Comparison of ENCODE assay signal across 8 cellular contexts in the genomic region with DNA sequence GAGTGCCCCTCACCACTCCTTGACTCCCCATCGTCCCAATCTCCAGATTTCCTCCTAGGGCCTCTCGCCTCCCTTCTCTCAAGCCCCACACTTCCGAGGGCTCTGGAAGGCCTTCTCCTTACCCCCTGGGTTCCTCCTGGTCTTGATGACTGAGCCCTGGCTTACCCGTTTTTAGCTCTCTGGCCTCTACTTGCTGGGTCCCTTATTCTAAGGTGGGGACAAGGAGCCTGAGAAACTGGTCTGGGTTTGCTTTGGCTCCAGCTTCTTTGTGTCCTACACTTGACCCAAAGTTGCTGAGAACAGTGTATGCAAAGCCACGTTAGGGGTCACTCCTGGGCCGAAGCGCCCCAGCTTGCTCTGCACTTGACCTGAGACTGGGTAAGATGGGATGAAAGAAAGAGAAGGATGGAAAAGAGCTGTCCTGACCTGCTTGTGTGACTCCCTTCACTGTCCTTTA. TPM values are rescaled to one million over a fixed set of nuclear protein-coding genes. Genes with fewer than 3 reads are reported as not detected.
A peak's percentile ranks its signal among the peaks of the same experiment; 100 is the strongest.
DNase-seq lines count a peak whose midpoint lies in the region; ATAC-seq and TF ChIP-seq lines count a peak whose summit lies in the region.

No MANE protein-coding gene starts in this region.

- peak overlapping the region; percentile 75 for H3K4me3 ChIP-seq in parathyroid adenoma (ENCODE audit: low read depth, low read length)

- POLR2A ChIA-PET in activated CD8-positive, alpha-beta T cell treated with anti-CD3 and anti-CD28 coated beads, Interleukin-2, amount 10 ng/mL, durations not matched to agents 7 days and 5 days (lab: Charles Lee), result interaction anchor here (1.7 to 3.8 kb wide), 2 partner anchors 11 to 18 kb away, joined by 4 to 32 read pairs; a partner anchor contains a TSS

- no peaks in the 10 kb centered on the region for H3K36me3 ChIP-seq in parathyroid adenoma (ENCODE audit: control insufficient read depth, insufficient read depth, low read length)

- peaks cover 36% of the 10 kb centered on the region for H3K79me2 ChIP-seq in parathyroid adenoma

- peaks cover 40% of the 10 kb centered on the region for H3K4me1 Mint-ChIP-seq in activated CD8-positive, alpha-beta T cell treated with anti-CD3 and anti-CD28 coated beads, Interleukin-2, amount 10 ng/mL, durations not matched to agents 7 days and 5 days (ENCODE audit: low read depth)

- peak overlapping the region; percentile 81 for H3K27ac ChIP-seq in parathyroid adenoma

- H3K4me3 Mint-ChIP-seq in activated CD8-positive, alpha-beta T cell treated with anti-CD3 and anti-CD28 coated beads, Interleukin-2, amount 10 ng/mL, durations not matched to agents 7 days and 5 days, result peak overlapping the region; percentile 99

- CTCF ChIA-PET in activated CD8-positive, alpha-beta T cell treated with anti-CD3 and anti-CD28 coated beads, Interleukin-2, amount 10 ng/mL, durations not matched to agents 7 days and 5 days (lab: Charles Lee), result interaction anchor here (1.2 to 1.5 kb wide), 2 partner anchors 17 to 49 kb away, joined by 4 read pairs; a partner anchor contains a TSS

- ATAC-seq in Right ventricle myocardium inferior (peak; percentile 5), HG03457 (IDR thresholded peaks at IDR 0.05; ENCODE audit: unreplicated experiment) (peak; percentile 15)
- ATAC-seq in activated CD8-positive, alpha-beta T cell treated with anti-CD3 and anti-CD28 coated beads, Interleukin-2, amount 10 ng/mL, durations not matched to agents 7 days and 5 days, result peak; percentile 6

- no peaks in the 10 kb centered on the region for H3K27me3 Mint-ChIP-seq in activated CD8-positive, alpha-beta T cell treated with anti-CD3 and anti-CD28 coated beads, Interleukin-2, amount 10 ng/mL, durations not matched to agents 7 days and 5 days (ENCODE audit: low read depth)

- H3K9me3 ChIP-seq in parathyroid adenoma (ENCODE audit: control insufficient read depth, low read length), result no peaks in the 10 kb centered on the region

- no peak for DNase-seq in Right ventricle myocardium inferior (ENCODE audit: missing footprints)
- no peak for DNase-seq in cardiac septum (ENCODE audit: low spot score)
- DNase-seq in activated CD8-positive, alpha-beta T cell treated with anti-CD3 and anti-CD28 coated beads, Interleukin-2, amount 10 ng/mL, durations not matched to agents 7 days and 5 days, result peak; percentile 23
- DNase-seq in germinal center (ENCODE audit: low spot score), result peak; percentile 27
- no peak for DNase-seq in SKM-1 (lab: John Stamatoyannopoulos, UW; ENCODE audit: unreplicated experiment)
- DNase-seq in COLO668 (lab: John Stamatoyannopoulos, UW; ENCODE audit: unreplicated experiment), result no peak

- intact Hi-C loops in Right ventricle myocardium inferior (cut with DNase I), result no loop called here
- intact Hi-C loops in cardiac septum (cut with DNase I), result loop anchor here (2.0 kb wide), 1 partner anchor 16 kb away; a partner anchor contains a TSS

- peak overlapping the region; percentile 99 for H2AFZ ChIP-seq in parathyroid adenoma

- H3K4me1 ChIP-seq in parathyroid adenoma, result peaks cover 9% of the 10 kb centered on the region

- no peak overlapping the region for H3K9ac ChIP-seq in parathyroid adenoma

- TF ChIP-seq CTCF in parathyroid adenoma (IDR thresholded peaks at IDR 0.05), result no peak

- H3K36me3 Mint-ChIP-seq in activated CD8-positive, alpha-beta T cell treated with anti-CD3 and anti-CD28 coated beads, Interleukin-2, amount 10 ng/mL, durations not matched to agents 7 days and 5 days (ENCODE audit: low read depth), result peaks cover 27% of the 10 kb centered on the region

- H3K27ac Mint-ChIP-seq in activated CD8-positive, alpha-beta T cell treated with anti-CD3 and anti-CD28 coated beads, Interleukin-2, amount 10 ng/mL, durations not matched to agents 7 days and 5 days, result peak overlapping the region; percentile 96

- H3K4me2 ChIP-seq in parathyroid adenoma (ENCODE audit: low read length), result peak overlapping the region; percentile 99

- H3K9me3 Mint-ChIP-seq in activated CD8-positive, alpha-beta T cell treated with anti-CD3 and anti-CD28 coated beads, Interleukin-2, amount 10 ng/mL, durations not matched to agents 7 days and 5 days (ENCODE audit: insufficient read depth), result no peaks in the 10 kb centered on the region

- no peaks in the 10 kb centered on the region for H3K27me3 ChIP-seq in parathyroid adenoma (ENCODE audit: control insufficient read depth, insufficient read depth, low read length)

RNA-seq across cellular contexts. Expression of a gene that starts 0.8 kb away (rescaled TPM):
- total RNA-seq in Right ventricle myocardium inferior (6.2 TPM), cardiac septum (9.1 TPM)
- total RNA-seq in activated CD8-positive, alpha-beta T cell treated with anti-CD3 and anti-CD28 coated beads, Interleukin-2, amount 10 ng/mL, durations not matched to agents 7 days and 5 days, result 10 to 100 TPM; 25.1 to 29.8 TPM

RNA-seq across cellular contexts. Expression of a gene that starts 16.7 kb away (rescaled TPM):
- total RNA-seq in Right ventricle myocardium inferior (34.3 TPM), cardiac septum (55.0 TPM)
- total RNA-seq in activated CD8-positive, alpha-beta T cell treated with anti-CD3 and anti-CD28 coated beads, Interleukin-2, amount 10 ng/mL, durations not matched to agents 7 days and 5 days, result 10 to 100 TPM; 49.4 to 53.0 TPM

Comparison
In these comparisons a context has a peak if more than half of its experiments do, and no peak if none do; other contexts are left out.
1. DNase-seq: peak in activated CD8-positive, alpha-beta T cell treated with anti-CD3 and anti-CD28 coated beads, Interleukin-2, amount 10 ng/mL, durations not matched to agents 7 days and 5 days (single experiment) and germinal center (single experiment); none in Right ventricle myocardium inferior (single experiment), cardiac septum (single experiment), SKM-1 (single experiment) and COLO668 (single experiment).
2. Peak in every context shown above with its lines, with median percentiles within 50 percentile points of each other: ATAC-seq.